In the genomic region with DNA sequence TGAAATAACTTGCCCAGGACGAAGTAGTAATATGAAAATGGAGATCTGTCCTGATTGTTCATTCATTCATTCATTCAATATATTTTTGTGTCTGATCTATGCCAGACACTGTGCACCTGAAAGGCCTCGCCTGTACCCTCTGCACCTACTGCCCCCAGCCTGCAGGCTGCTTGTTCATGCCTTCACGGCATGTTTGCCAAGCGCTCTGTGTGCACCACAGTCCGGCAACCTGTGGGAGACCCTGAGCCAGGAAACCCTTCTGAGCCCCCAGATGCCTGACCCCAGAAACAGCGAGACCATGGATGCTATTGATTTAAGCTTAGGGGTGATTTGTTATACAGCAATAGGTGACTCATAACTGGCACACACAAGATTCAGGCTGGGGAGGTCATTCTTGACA, we compare ENCODE assay signal across 25 cellular contexts. TPM values are rescaled to one million over a fixed set of nuclear protein-coding genes. Genes with fewer than 3 reads are reported as not detected.
DNase-seq lines count a peak whose midpoint lies in the region; ATAC-seq and TF ChIP-seq lines count a peak whose summit lies in the region.
"Had no signal": no experiment of that assay in that cellular context is flagged by ENCODE, and none has a peak within 500 bp of the region (broad histone marks: within the 10 kb centered on the region; RNA-seq: fewer than 3 reads in every experiment).

No MANE protein-coding gene starts in this region.

- H3K4me1 ChIP-seq in stomach: peaks cover 0 to 14% (median 9%) of the 10 kb centered on the region in 4 donors
- H3K4me1 ChIP-seq: HAP-1 had no signal

- TF ChIP-seq POLR2A in stomach (IDR thresholded peaks at IDR 0.05): no peak

- DNase-seq in activated CD8-positive, alpha-beta memory T cell treated with anti-CD3 and anti-CD28 coated beads, Interleukin-2, amount 50 U/mL, for 48 hours: peak; percentile 13
- DNase-seq in activated CD8-positive, alpha-beta memory T cell treated with anti-CD3 and anti-CD28 coated beads, Interleukin-2, amount 10 ng/mL, durations not matched to agents 7 days and 5 days: no peak
- peak; percentile 83 for DNase-seq in mesenteric fat pad (ENCODE audit: low spot score)
- DNase-seq in stomach: peak; percentile 19
- no peak for DNase-seq in DMS153 treated with DMSO at 0.1 percent for 48 hours (lab: John Stamatoyannopoulos, UW; ENCODE audit: unreplicated experiment)
- DNase-seq in SIG-M5 (lab: John Stamatoyannopoulos, UW): no peak
- DNase-seq: COR-L47, DMS 273 treated with DMSO at 0.1 percent for 48 hours, GDM1, GM23248, Kasumi-1, MG63, NCI-H1048, NCI-H1436 treated with DMSO at 0.1 percent for 48 hours, NCI-H2029, NCI-H2171, NCI-H510A, NCI-H748 treated with DMSO at 0.1 percent for 48 hours, OCI-M1 had no signal

- intact Hi-C loops in stomach (cut with DNase I; ENCODE audit: low total_unique reads): no loop called here

- peaks cover 2% of the 10 kb centered on the region for H3K36me3 Mint-ChIP-seq in activated CD8-positive, alpha-beta memory T cell treated with anti-CD3 and anti-CD28 coated beads, Interleukin-2, amount 10 ng/mL, durations not matched to agents 7 days and 5 days

- H3K9me3 ChIP-seq in KOPT-K1 (ENCODE audit: insufficient read depth, low read length, poor library complexity, severe bottlenecking) (peaks cover 6% of the 10 kb centered on the region), stomach (peaks cover 0 to 9% (median 4%) of the 10 kb centered on the region in 4 donors)
- H3K9me3 ChIP-seq: HAP-1 had no signal

- H3K27ac ChIP-seq in KOPT-K1 (ENCODE audit: low read depth, low read length, poor library complexity, severe bottlenecking) (peak overlapping the region; percentile 95), stomach (no peak overlapping the region)
- H3K27ac ChIP-seq: GM23248, RWPE1 had no signal

- ATAC-seq in activated CD8-positive, alpha-beta memory T cell treated with anti-CD3 and anti-CD28 coated beads, Interleukin-2, amount 10 ng/mL, durations not matched to agents 7 days and 5 days: no peak
- no peak for ATAC-seq in GM18519 (IDR thresholded peaks at IDR 0.05; ENCODE audit: low FRiP score, unreplicated experiment)

- no peak for TF ChIP-seq CTCF in stomach (IDR thresholded peaks at IDR 0.05)

- H3K27me3 ChIP-seq in stomach: no peaks in the 10 kb centered on the region
- H3K27me3 ChIP-seq: MG63 had no signal

- TF ChIP-seq EP300 in stomach (IDR thresholded peaks at IDR 0.05): no peak

- no peak overlapping the region for H3K4me3 ChIP-seq in stomach
- H3K4me3 ChIP-seq: GM23248, HAP-1, MG63 had no signal

- 91 to 96% (median 92%) methylated on average over 6 of the region's 6 CpGs for WGBS in stomach, 5 donors

- H3K36me3 ChIP-seq in KOPT-K1 (ENCODE audit: insufficient read depth, low read length) (no peaks in the 10 kb centered on the region), stomach (no peaks in the 10 kb centered on the region)
- H3K36me3 ChIP-seq: HAP-1, MG63 had no signal

- peaks cover 19% of the 10 kb centered on the region for H3K4me1 Mint-ChIP-seq in activated CD8-positive, alpha-beta memory T cell treated with anti-CD3 and anti-CD28 coated beads, Interleukin-2, amount 10 ng/mL, durations not matched to agents 7 days and 5 days

- no peaks in the 10 kb centered on the region for H3K9me3 Mint-ChIP-seq in activated CD8-positive, alpha-beta memory T cell treated with anti-CD3 and anti-CD28 coated beads, Interleukin-2, amount 10 ng/mL, durations not matched to agents 7 days and 5 days (ENCODE audit: low read depth)

- no peaks in the 10 kb centered on the region for H3K27me3 Mint-ChIP-seq in activated CD8-positive, alpha-beta memory T cell treated with anti-CD3 and anti-CD28 coated beads, Interleukin-2, amount 10 ng/mL, durations not matched to agents 7 days and 5 days

- no peak overlapping the region for H3K27ac Mint-ChIP-seq in activated CD8-positive, alpha-beta memory T cell treated with anti-CD3 and anti-CD28 coated beads, Interleukin-2, amount 10 ng/mL, durations not matched to agents 7 days and 5 days
- H3K27ac Mint-ChIP-seq: B cell, IgD-negative memory B cell had no signal

- H3K4me3 Mint-ChIP-seq in activated CD8-positive, alpha-beta memory T cell treated with anti-CD3 and anti-CD28 coated beads, Interleukin-2, amount 10 ng/mL, durations not matched to agents 7 days and 5 days: no peak overlapping the region
- H3K4me3 Mint-ChIP-seq: B cell, IgD-negative memory B cell had no signal

- CTCF ChIA-PET in activated CD8-positive, alpha-beta memory T cell treated with anti-CD3 and anti-CD28 coated beads, Interleukin-2, amount 10 ng/mL, durations not matched to agents 7 days and 5 days (lab: Charles Lee): interaction anchor here (0.9 kb wide), 1 partner anchor 34 kb away, joined by 3 read pairs; no protein-coding TSS in a partner anchor

RNA-seq across cellular contexts. Expression of a gene that starts 47.0 kb away (rescaled TPM):
- total RNA-seq in activated CD8-positive, alpha-beta memory T cell treated with anti-CD3 and anti-CD28 coated beads, Interleukin-2, amount 10 ng/mL, durations not matched to agents 7 days and 5 days: 1 to 10 TPM; 7.1 to 7.5 TPM
- total RNA-seq in mesenteric fat pad (29.6 TPM), stomach (10 to 100 TPM in 4 of 5 donors, 1 to 10 TPM in 1; 5.8 to 25.4 (median 16.9) TPM)
- 1 to 10 TPM; 4.0 to 9.2 (median 8.4) TPM for polyA plus RNA-seq in stomach

Comparison
In these comparisons a context has a peak if more than half of its experiments do, and no peak if none do; other contexts are left out.
1. DNase-seq: peak in activated CD8-positive, alpha-beta memory T cell treated with anti-CD3 and anti-CD28 coated beads, Interleukin-2, amount 50 U/mL, for 48 hours (single experiment), mesenteric fat pad (single experiment) and stomach (single experiment); none in activated CD8-positive, alpha-beta memory T cell treated with anti-CD3 and anti-CD28 coated beads, Interleukin-2, amount 10 ng/mL, durations not matched to agents 7 days and 5 days (single experiment), DMS153 treated with DMSO at 0.1 percent for 48 hours (single experiment) and SIG-M5 (single experiment).